In the genomic region with DNA sequence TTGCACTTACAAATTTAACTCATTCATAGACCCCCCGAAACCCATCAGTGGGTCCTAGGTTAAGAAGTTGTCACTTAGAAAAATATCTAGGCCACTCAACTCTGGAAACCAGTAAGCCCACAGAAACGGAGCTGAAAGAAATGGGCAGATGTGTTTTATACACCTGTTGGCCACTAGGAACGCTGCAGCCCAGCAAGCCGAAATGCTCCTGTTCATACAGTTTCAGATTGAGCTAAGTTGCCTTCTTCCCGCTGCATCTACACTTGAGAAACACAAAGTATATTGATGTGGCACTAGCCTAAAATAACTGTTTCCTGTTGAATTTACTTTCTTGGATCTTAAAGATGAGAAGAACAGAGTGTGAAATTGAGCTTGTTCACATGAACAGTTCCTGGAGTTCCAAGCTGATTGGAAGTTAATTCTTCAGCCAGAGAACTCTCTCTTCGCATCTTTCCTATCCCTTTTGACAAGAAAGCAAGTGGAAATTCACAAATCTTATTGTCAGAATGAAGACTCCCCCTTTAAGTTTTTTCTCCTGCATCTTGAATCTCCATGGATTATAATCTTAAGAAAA, we compare ENCODE assay signal across 8 cellular contexts.
DNase-seq lines count a peak whose midpoint lies in the region; ATAC-seq and TF ChIP-seq lines count a peak whose summit lies in the region.

No MANE protein-coding gene starts in this region.

- no peaks in the 10 kb centered on the region for H3K4me1 ChIP-seq in thoracic aorta (ENCODE audit: control insufficient read depth in 1 of 2, low read depth in 2 of 2)

- H3K27me3 ChIP-seq in brain microvascular endothelial cell (replicated peaks) (no peaks in the 10 kb centered on the region), thoracic aorta (replicated peaks; ENCODE audit: insufficient read depth) (no peaks in the 10 kb centered on the region)

- in situ Hi-C loops in brain microvascular endothelial cell (cut with HindIII; ENCODE audit: low pct_ligation_motif_present, low sequenced_read_pairs), result no loop called here

- ATAC-seq in HG02623 (IDR thresholded peaks at IDR 0.05; ENCODE audit: unreplicated experiment) (peak; percentile 73), thoracic aorta (ENCODE audit: insufficient number of reproducible peaks, low FRiP score, low read depth) (no peak), HG02970 (IDR thresholded peaks at IDR 0.05; ENCODE audit: low FRiP score, unreplicated experiment) (no peak)

- TF ChIP-seq CTCF in GM12872 (IDR thresholded peaks at IDR 0.05; ENCODE audit: insufficient read depth, low read depth, low read length), result peak; percentile 87
- TF ChIP-seq CTCF in brain microvascular endothelial cell (IDR thresholded peaks at IDR 0.05; ENCODE audit: low read depth, low read length, missing control alignments), result peak; percentile 84
- TF ChIP-seq CTCF in thoracic aorta (IDR thresholded peaks at IDR 0.05), result peak; percentile 65

- DNase-seq in AG08396 (ENCODE audit: low spot score), result peak; percentile 55
- DNase-seq in NCI-H82 (lab: John Stamatoyannopoulos, UW), result peak; percentile 72
- peak; percentile 14 for DNase-seq in brain microvascular endothelial cell
- peak; percentile 48 for DNase-seq in kidney tubule cell (ENCODE audit: low spot score)
- DNase-seq in thoracic aorta (ENCODE audit: low spot score), result no peak

- H3K36me3 ChIP-seq in brain microvascular endothelial cell (replicated peaks) (no peaks in the 10 kb centered on the region), thoracic aorta (no peaks in the 10 kb centered on the region)

- H3K4me3 ChIP-seq in brain microvascular endothelial cell (ENCODE audit: low read depth, low read length) (no peak overlapping the region), thoracic aorta (no peak overlapping the region)

- no peaks in the 10 kb centered on the region for H3K9me3 ChIP-seq in thoracic aorta

- no peak overlapping the region for H3K27ac ChIP-seq in brain microvascular endothelial cell
- H3K27ac ChIP-seq in thoracic aorta, result no peak overlapping the region
